12 cellular contexts compared by ENCODE assay signal in genomic region chr6:35018746-35019145, GRCh38.
A peak's percentile ranks its signal among the peaks of the same experiment; 100 is the strongest.
DNase-seq lines count a peak whose midpoint lies in the region; ATAC-seq and TF ChIP-seq lines count a peak whose summit lies in the region.
"Had no signal": no experiment of that assay in that cellular context is flagged by ENCODE, and none has a peak within 500 bp of the region (broad histone marks: within the 10 kb centered on the region; RNA-seq: fewer than 3 reads in every experiment).

No MANE protein-coding gene starts in this region.

- peaks cover 12% of the 10 kb centered on the region; the same call in 1 of the 2 replicates for H3K36me3 ChIP-seq in SJCRH30
- H3K36me3 ChIP-seq in muscle layer of duodenum (ENCODE audit: control insufficient read depth in 1 of 2, insufficient read depth in 2 of 2, low read length in 2 of 2) = peaks cover 0 to 5% of the 10 kb centered on the region in 2 donors
- H3K36me3 ChIP-seq in suprapubic skin = peaks cover 16% of the 10 kb centered on the region

- H3K4me3 ChIP-seq in SJCRH30 = peak overlapping the region; percentile 60
- peak overlapping the region; percentile 70 to 76 for H3K4me3 ChIP-seq in muscle layer of duodenum (ENCODE audit: low read depth in 1 of 2, low read length in 2 of 2)
- peak overlapping the region; percentile 53 for H3K4me3 ChIP-seq in suprapubic skin

- H3K27ac ChIP-seq in SJCRH30 = no peak overlapping the region; the same call in 1 of the 2 replicates
- peak overlapping the region; percentile 96 for H3K27ac ChIP-seq in muscle layer of duodenum (ENCODE audit: low read length)
- peak overlapping the region; percentile 92 for H3K27ac ChIP-seq in suprapubic skin
- H3K27ac ChIP-seq: VCaP had no signal

- DNase-seq in SJCRH30 (no peak), dermis blood vessel endothelial cell (peak; percentile 28), suprapubic skin (ENCODE audit: low spot score in 2 of 2) (no peak), NCI-H2171 treated with DMSO at 0.1 percent for 48 hours (lab: John Stamatoyannopoulos, UW) (no peak), NCI-H82 treated with DMSO at 0.1 percent for 48 hours (lab: John Stamatoyannopoulos, UW; ENCODE audit: unreplicated experiment) (no peak), epidermal melanocyte (ENCODE audit: insufficient read length, low spot score) (no peak)
- DNase-seq: AML-193, Karpas-422, NCI-H1417 treated with DMSO at 0.1 percent for 48 hours had no signal

- H3K9me3 ChIP-seq in SJCRH30 (replicated peaks) (no peaks in the 10 kb centered on the region), muscle layer of duodenum (ENCODE audit: control insufficient read depth in 1 of 2, low read length in 2 of 2) (no peaks in the 10 kb centered on the region), suprapubic skin (no peaks in the 10 kb centered on the region)

- no peaks in the 10 kb centered on the region for H3K27me3 ChIP-seq in SJCRH30
- H3K27me3 ChIP-seq in muscle layer of duodenum (ENCODE audit: low read depth, low read length) = no peaks in the 10 kb centered on the region
- H3K27me3 ChIP-seq in suprapubic skin = no peaks in the 10 kb centered on the region

- 53% methylated on average over 2 of the region's 2 CpGs for WGBS in suprapubic skin

- no peak for ATAC-seq in HG03045 (IDR thresholded peaks at IDR 0.05; ENCODE audit: unreplicated experiment)

- no peak for TF ChIP-seq CTCF in suprapubic skin (IDR thresholded peaks at IDR 0.05)

- no peak for TF ChIP-seq EP300 in suprapubic skin (IDR thresholded peaks at IDR 0.05)

- H3K4me1 ChIP-seq in SJCRH30 (peaks cover 45% of the 10 kb centered on the region), muscle layer of duodenum (ENCODE audit: control insufficient read depth in 1 of 2, insufficient read depth in 2 of 2, low read length in 2 of 2) (peaks cover 17 to 46% of the 10 kb centered on the region in 2 donors), suprapubic skin (peaks cover 59% of the 10 kb centered on the region)

- TF ChIP-seq POLR2A in suprapubic skin (IDR thresholded peaks at IDR 0.05) = no peak
